ENCODE assay signal across 27 cellular contexts in genomic region chr14:100359111-100359510, GRCh38. TPM values are rescaled to one million over a fixed set of nuclear protein-coding genes. Genes with fewer than 3 reads are reported as not detected.
"Had no signal": no experiment of that assay in that cellular context is flagged by ENCODE, and none has a peak within 500 bp of the region (broad histone marks: within the 10 kb centered on the region; RNA-seq: fewer than 3 reads in every experiment).

No MANE protein-coding gene starts in this region.

- DNase-seq: activated gamma-delta T cell; activated naive CD4-positive, alpha-beta T cell treated with anti-CD3 and anti-CD28 coated beads, Interleukin-2, amount 50 U/mL, for 16 hours; activated naive CD8-positive, alpha-beta T cell treated with anti-CD3 and anti-CD28 coated beads, Interleukin-2, amount 50 U/mL, for 24 hours; activated T-cell treated with anti-CD3 and anti-CD28 coated beads, Interleukin-2, amount 50 U/mL, for 1 hour; amygdala; central memory CD4-positive, alpha-beta T cell; foreskin keratinocyte; hypothalamus; immature natural killer cell; kidney; mesendoderm; natural killer cell; occipital lobe; posterior cingulate gyrus; right lobe of liver; stimulated activated CD4-positive, alpha-beta T cell treated with anti-CD3 and anti-CD28 coated beads, Interleukin-12 subunit alpha, Interleukin-12 subunit beta, amount 100 ng/mL, for 4 hours; stimulated activated CD4-positive, alpha-beta T cell treated with anti-CD3 and anti-CD28 coated beads, Interleukin-4, amount 100 ng/mL, for 1 hour; stimulated activated naive CD8-positive, alpha-beta T cell treated with anti-CD3 and anti-CD28 coated beads, Interleukin-15, Interleukin-2, amounts not matched to agents 100 U/mL and 50 U/mL, for 24 hours; T-helper 2 cell had no signal

- H3K9me3 ChIP-seq: esophagus muscularis mucosa, right lobe of liver, thoracic aorta, vagina had no signal

- H3K9ac ChIP-seq: neural progenitor cell had no signal

- H3K4me1 ChIP-seq: right lobe of liver, vagina had no signal

- H3K27ac ChIP-seq: esophagus muscularis mucosa, foreskin keratinocyte, neural progenitor cell, thoracic aorta, vagina had no signal

- H3K4me2 ChIP-seq: neural progenitor cell had no signal

- ATAC-seq: activated naive CD8-positive, alpha-beta T cell treated with anti-CD3 and anti-CD28 coated beads, Interleukin-2, amount 50 U/mL, for 24 hours; foreskin keratinocyte; natural killer cell; stimulated activated naive CD8-positive, alpha-beta T cell treated with anti-CD3 and anti-CD28 coated beads, Interleukin-15, Interleukin-2, amounts not matched to agents 100 U/mL and 50 U/mL, for 24 hours; WTC11 had no signal

- H3K4me3 ChIP-seq: esophagus muscularis mucosa, lung, neural progenitor cell, right lobe of liver, thoracic aorta, vagina had no signal

- H3K27me3 ChIP-seq: esophagus muscularis mucosa, foreskin keratinocyte, neural progenitor cell, right lobe of liver, vagina had no signal

- H2AFZ ChIP-seq: neural progenitor cell had no signal

RNA-seq across cellular contexts. Expression of gene SLC25A47, which starts 36.0 kb away (rescaled TPM):
- total RNA-seq: activated T-helper 1 cell treated with anti-CD3 and anti-CD28 coated beads, Interleukin-12 subunit alpha, Interleukin-12 subunit beta, Interleukin-2, Interleukin-4 antibody, amounts not matched to agents 30 ng/mL and 10 ng/mL and 1 ng/mL, durations not matched to agents 14 hours and 24 hours and 36 hours; esophagus muscularis mucosa; foreskin keratinocyte; kidney; occipital lobe; subcutaneous adipose tissue; thoracic aorta; vagina; WTC11 had no signal
- polyA plus RNA-seq: foreskin keratinocyte, immature natural killer cell had no signal
